ENCODE assay signal across 8 cellular contexts in the genomic region with DNA sequence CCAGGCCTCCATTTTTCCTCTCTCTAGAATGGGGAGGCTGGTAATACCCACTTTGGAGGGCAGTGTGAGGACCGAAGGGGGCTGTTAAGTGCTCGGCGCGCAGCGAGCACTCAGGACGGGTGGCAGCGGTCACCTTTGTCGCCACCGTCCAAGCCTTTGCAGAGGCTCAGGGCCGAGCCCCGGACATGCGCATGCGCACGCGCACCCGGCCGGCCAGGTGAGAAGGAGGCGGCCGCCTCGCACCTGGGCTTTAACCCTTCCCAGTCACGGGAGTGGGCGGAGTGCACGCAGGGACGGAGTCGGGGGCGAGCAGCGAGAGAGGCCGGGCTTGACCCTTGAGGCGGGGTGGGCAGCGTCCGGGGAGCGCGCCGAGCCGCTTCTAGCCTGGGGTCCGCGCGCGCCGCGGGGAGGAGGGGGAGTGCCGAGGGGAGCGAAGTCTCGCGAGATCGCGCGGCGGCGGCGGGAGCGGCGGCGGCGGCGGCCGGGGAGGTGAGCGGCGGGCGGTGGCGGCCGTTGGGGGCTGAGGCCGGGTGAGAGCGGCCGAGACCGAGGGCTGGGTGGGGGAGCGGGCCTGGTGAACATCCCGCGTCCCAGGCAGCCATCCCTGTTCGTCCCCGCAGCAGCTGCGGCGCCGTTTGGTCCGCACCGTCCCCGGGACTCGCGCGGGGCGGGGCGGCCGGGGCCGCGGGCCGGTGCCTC. TPM values are rescaled to one million over a fixed set of nuclear protein-coding genes. Genes with fewer than 3 reads are reported as not detected.
DNase-seq lines count a peak whose midpoint lies in the region; ATAC-seq, FAIRE-seq and TF ChIP-seq lines count a peak whose summit lies in the region.

A gene with protein sequence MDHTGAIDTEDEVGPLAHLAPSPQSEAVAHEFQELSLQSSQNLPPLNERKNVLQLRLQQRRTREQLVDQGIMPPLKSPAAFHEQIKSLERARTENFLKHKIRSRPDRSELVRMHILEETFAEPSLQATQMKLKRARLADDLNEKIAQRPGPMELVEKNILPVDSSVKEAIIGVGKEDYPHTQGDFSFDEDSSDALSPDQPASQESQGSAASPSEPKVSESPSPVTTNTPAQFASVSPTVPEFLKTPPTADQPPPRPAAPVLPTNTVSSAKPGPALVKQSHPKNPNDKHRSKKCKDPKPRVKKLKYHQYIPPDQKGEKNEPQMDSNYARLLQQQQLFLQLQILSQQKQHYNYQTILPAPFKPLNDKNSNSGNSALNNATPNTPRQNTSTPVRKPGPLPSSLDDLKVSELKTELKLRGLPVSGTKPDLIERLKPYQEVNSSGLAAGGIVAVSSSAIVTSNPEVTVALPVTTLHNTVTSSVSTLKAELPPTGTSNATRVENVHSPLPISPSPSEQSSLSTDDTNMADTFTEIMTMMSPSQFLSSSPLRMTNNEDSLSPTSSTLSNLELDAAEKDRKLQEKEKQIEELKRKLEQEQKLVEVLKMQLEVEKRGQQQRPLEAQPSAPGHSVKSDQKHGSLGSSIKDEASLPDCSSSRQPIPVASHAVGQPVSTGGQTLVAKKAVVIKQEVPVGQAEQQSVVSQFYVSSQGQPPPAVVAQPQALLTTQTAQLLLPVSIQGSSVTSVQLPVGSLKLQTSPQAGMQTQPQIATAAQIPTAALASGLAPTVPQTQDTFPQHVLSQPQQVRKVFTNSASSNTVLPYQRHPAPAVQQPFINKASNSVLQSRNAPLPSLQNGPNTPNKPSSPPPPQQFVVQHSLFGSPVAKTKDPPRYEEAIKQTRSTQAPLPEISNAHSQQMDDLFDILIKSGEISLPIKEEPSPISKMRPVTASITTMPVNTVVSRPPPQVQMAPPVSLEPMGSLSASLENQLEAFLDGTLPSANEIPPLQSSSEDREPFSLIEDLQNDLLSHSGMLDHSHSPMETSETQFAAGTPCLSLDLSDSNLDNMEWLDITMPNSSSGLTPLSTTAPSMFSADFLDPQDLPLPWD (plus strand): TSS at position 443 of the 699 bp plus-strand sequence. CDS start 69,288 bp downstream, outside the sequence.

- peak; percentile 78 for ATAC-seq in HG02973 (IDR thresholded peaks at IDR 0.05; ENCODE audit: unreplicated experiment)

- H3K36me3 ChIP-seq in kidney (ENCODE audit: control insufficient read depth in 1 of 2, insufficient read depth in 2 of 2, low read length in 2 of 2) = no peaks in the 10 kb centered on the region

- intact Hi-C loops in kidney (cut with DNase I) = no loop called here

- peaks cover 0 to 14% of the 10 kb centered on the region in 2 donors for H3K4me1 ChIP-seq in kidney (ENCODE audit: control insufficient read depth in 1 of 2, insufficient read depth in 1 of 2, low read depth in 1 of 2, low read length in 2 of 2)

- TF ChIP-seq CTCF in kidney (IDR thresholded peaks at IDR 0.05; ENCODE audit: borderline replicate concordance, extremely low read depth, insufficient read depth) = no peak

- FAIRE-seq in kidney (lab: Jason Lieb, UNC) = no peak

- H3K9ac ChIP-seq in kidney (ENCODE audit: low read length in 2 of 2) = peak within 1 kb of the TSS; percentile 77 to 86

- H3K4me3 ChIP-seq in kidney (ENCODE audit: low read length in 2 of 2) = peak within 1 kb of the TSS; percentile 72 to 81

- peak; percentile 31 for DNase-seq in SIG-M5 treated with dmso at 0.1 percent for 504 hours (lab: John Stamatoyannopoulos, UW; ENCODE audit: unreplicated experiment)
- no peak for DNase-seq in SIG-M5 (lab: John Stamatoyannopoulos, UW)
- peak; percentile 71 for DNase-seq in NCI-H2171 treated with DMSO at 0.1 percent for 48 hours (lab: John Stamatoyannopoulos, UW)
- DNase-seq in activated CD4-positive, CD25-positive, alpha-beta regulatory T cell treated with anti-CD3 and anti-CD28 coated beads, Interleukin-2, amount 50 U/mL, for 72 hours = peak; percentile 92
- DNase-seq in cerebellar cortex (ENCODE audit: low spot score) = peak; percentile 75
- DNase-seq in kidney = peak; percentile 93
- peak; percentile 86 for DNase-seq in stimulated activated CD4-positive, alpha-beta T cell treated with anti-CD3 and anti-CD28 coated beads, Interleukin-15, amount 100 ng/mL, for 24 hours

- no peaks in the 10 kb centered on the region for H3K9me3 ChIP-seq in kidney (ENCODE audit: control insufficient read depth in 1 of 2, low read length in 2 of 2)

- peak within 1 kb of the TSS; percentile 86 to 89 for H3K27ac ChIP-seq in kidney (ENCODE audit: low read depth in 2 of 2, low read length in 2 of 2)

RNA-seq across cellular contexts. Expression of the gene that starts here (rescaled TPM):
- total RNA-seq in kidney = 51.0 TPM
- 5.1 TPM for polyA plus RNA-seq in kidney (ENCODE audit: insufficient read depth, low read depth, low replicate concordance)
